In the genomic region with DNA sequence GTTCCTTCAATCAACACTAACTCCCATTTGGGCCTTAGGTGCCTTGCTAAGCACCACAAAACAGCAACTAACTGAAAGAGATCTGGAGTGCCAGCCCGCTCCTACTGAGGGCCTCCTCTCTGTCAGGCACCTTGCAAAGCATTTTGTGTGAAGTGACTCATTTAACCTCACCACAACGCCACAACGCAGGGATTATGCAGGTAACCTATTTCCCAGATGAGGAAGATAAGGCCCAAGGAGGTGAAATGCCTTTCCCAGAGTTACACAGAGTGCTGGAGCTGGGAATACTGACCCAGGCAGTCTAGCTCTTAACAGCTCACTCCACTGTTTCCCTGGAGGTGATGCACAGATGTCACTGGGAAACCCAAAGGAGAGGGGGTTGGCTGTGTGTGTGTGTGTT, we compare ENCODE assay signal across 11 cellular contexts.
"Had no signal": no experiment of that assay in that cellular context is flagged by ENCODE, and none has a peak within 500 bp of the region (broad histone marks: within the 10 kb centered on the region; RNA-seq: fewer than 3 reads in every experiment).

No MANE protein-coding gene starts in this region.

- ATAC-seq: activated CD8-positive, alpha-beta T cell treated with anti-CD3 and anti-CD28 coated beads, Interleukin-2, amount 10 ng/mL, durations not matched to agents 7 days and 5 days; natural killer cell treated with Interleukin-12 subunit alpha and Interleukin-12 subunit beta and Interleukin-15 and Interleukin-18, amount 100 ng/mL, for 72 hours had no signal

- H3K9me3 ChIP-seq: right lobe of liver, thoracic aorta had no signal

- H3K27me3 ChIP-seq: cardiac muscle cell, right lobe of liver had no signal

- H3K36me3 ChIP-seq: cardiac muscle cell, right lobe of liver, thoracic aorta had no signal

- H3K9me3 Mint-ChIP-seq: natural killer cell treated with Interleukin-12 subunit alpha and Interleukin-12 subunit beta and Interleukin-15 and Interleukin-18, amount 100 ng/mL, for 72 hours had no signal

- H3K27ac ChIP-seq: cardiac muscle cell, right lobe of liver, thoracic aorta had no signal

- H3K27me3 Mint-ChIP-seq: natural killer cell treated with Interleukin-12 subunit alpha and Interleukin-12 subunit beta and Interleukin-15 and Interleukin-18, amount 100 ng/mL, for 72 hours had no signal

- H3K27ac Mint-ChIP-seq: activated CD8-positive, alpha-beta T cell treated with anti-CD3 and anti-CD28 coated beads, Interleukin-2, amount 10 ng/mL, durations not matched to agents 7 days and 5 days; natural killer cell treated with Interleukin-12 subunit alpha and Interleukin-12 subunit beta and Interleukin-15 and Interleukin-18, amount 100 ng/mL, for 72 hours had no signal

- H3K4me3 ChIP-seq: cardiac muscle cell, right lobe of liver, thoracic aorta had no signal

- H3K4me3 Mint-ChIP-seq: activated CD8-positive, alpha-beta T cell treated with anti-CD3 and anti-CD28 coated beads, Interleukin-2, amount 10 ng/mL, durations not matched to agents 7 days and 5 days; natural killer cell treated with Interleukin-12 subunit alpha and Interleukin-12 subunit beta and Interleukin-15 and Interleukin-18, amount 100 ng/mL, for 72 hours had no signal

- H3K4me1 ChIP-seq: right lobe of liver had no signal

- DNase-seq: activated CD4-positive, alpha-beta T cell treated with anti-CD3 and anti-CD28 coated beads for 48 hours; activated CD8-positive, alpha-beta T cell treated with anti-CD3 and anti-CD28 coated beads, Interleukin-2, amount 10 ng/mL, durations not matched to agents 7 days and 5 days; activated naive CD4-positive, alpha-beta T cell treated with Interleukin-2 at 50 U/mL for 16 hours; erythroblast; kidney; occipital lobe; right lobe of liver; T-helper 2 cell had no signal
